Comparison of ENCODE assay signal across 7 cellular contexts in genomic region chr2:231297108-231297908, GRCh38.
DNase-seq lines count a peak whose midpoint lies in the region; ATAC-seq and TF ChIP-seq lines count a peak whose summit lies in the region.

No MANE protein-coding gene starts in this region.

- H4K20me1 ChIP-seq in Karpas-422 (ENCODE audit: insufficient read depth, low read depth, low read length) (no peaks in the 10 kb centered on the region), fibroblast of lung (ENCODE audit: control insufficient read depth, extremely low read depth, insufficient read depth, low read length) (no peaks in the 10 kb centered on the region)

- H3K27me3 Mint-ChIP-seq in naive thymus-derived CD4-positive, alpha-beta T cell: peaks cover 0 to 11% (median 0%) of the 10 kb centered on the region in 5 donors

- H3K4me1 Mint-ChIP-seq in naive thymus-derived CD4-positive, alpha-beta T cell: peaks cover 0 to 8% (median 0%) of the 10 kb centered on the region in 7 donors

- intact Hi-C loops in naive thymus-derived CD4-positive, alpha-beta T cell (cut with micrococcal nuclease): loop anchor here in 1 of 2 donors (1.0 to 5.0 kb wide), 2 partner anchors 115 to 155 kb away; no protein-coding TSS in a partner anchor

- DNase-seq in EH (ENCODE audit: low read depth) (peak; percentile 67), Karpas-422 (peak; percentile 71), UCSD-AML1 (lab: John Stamatoyannopoulos, UW; ENCODE audit: unreplicated experiment) (peak; percentile 68), fibroblast of lung (ENCODE audit: low read depth in 2 of 2) (peak; percentile 40 to 58)
- DNase-seq in naive thymus-derived CD4-positive, alpha-beta T cell: no peak
- no peak for DNase-seq in effector memory CD4-positive, alpha-beta T cell

- H3K9me2 ChIP-seq in Karpas-422 (replicated peaks; ENCODE audit: insufficient read depth, low read length): no peaks in the 10 kb centered on the region

- H3K4me2 ChIP-seq in Karpas-422 (ENCODE audit: low read depth, low read length, poor library complexity, severe bottlenecking): peak overlapping the region; percentile 49
- H3K4me2 ChIP-seq in fibroblast of lung (ENCODE audit: extremely low read depth, insufficient read depth, low read length): no peak overlapping the region

- H3K4me1 ChIP-seq in Karpas-422 (ENCODE audit: low read length) (peaks cover 33% of the 10 kb centered on the region), fibroblast of lung (ENCODE audit: control insufficient read depth, extremely low read depth, insufficient read depth, low read length) (no peaks in the 10 kb centered on the region)
- no peaks in the 10 kb centered on the region for H3K4me1 ChIP-seq in naive thymus-derived CD4-positive, alpha-beta T cell (ENCODE audit: control insufficient read depth in 2 of 2, insufficient read depth in 2 of 2, low read length in 2 of 2)
- no peaks in the 10 kb centered on the region for H3K4me1 ChIP-seq in effector memory CD4-positive, alpha-beta T cell (ENCODE audit: control insufficient read depth, insufficient read depth, low read length, poor library complexity, severe bottlenecking)

- peak overlapping the region; percentile 26 for H3K9ac ChIP-seq in Karpas-422 (ENCODE audit: low read length)
- no peak overlapping the region for H3K9ac ChIP-seq in fibroblast of lung (ENCODE audit: insufficient read depth, low read length)

- H2AFZ ChIP-seq in Karpas-422 (ENCODE audit: low read length) (peak overlapping the region; percentile 74; the same call in 1 of the 2 replicates), fibroblast of lung (ENCODE audit: low read length) (no peak overlapping the region)

- H3K27ac ChIP-seq in Karpas-422 (ENCODE audit: low read length) (no peak overlapping the region), fibroblast of lung (ENCODE audit: insufficient read depth, low read length) (no peak overlapping the region)
- H3K27ac ChIP-seq in naive thymus-derived CD4-positive, alpha-beta T cell (ENCODE audit: low read depth, low read length): no peak overlapping the region
- H3K27ac ChIP-seq in effector memory CD4-positive, alpha-beta T cell (ENCODE audit: insufficient read depth, low read length, poor library complexity, severe bottlenecking): no peak overlapping the region

- H3K4me3 ChIP-seq in Karpas-422 (ENCODE audit: low read length) (peak overlapping the region; percentile 34; the same call in 1 of the 2 replicates), fibroblast of lung (replicated peaks in 1 of 4; ENCODE audit: control extremely low read depth in 1 of 4, insufficient read depth in 1 of 4, low read depth in 3 of 4, low read length in 4 of 4) (no peak overlapping the region)
- no peak overlapping the region for H3K4me3 ChIP-seq in naive thymus-derived CD4-positive, alpha-beta T cell (ENCODE audit: low read length)
- H3K4me3 ChIP-seq in effector memory CD4-positive, alpha-beta T cell (ENCODE audit: insufficient read depth, low read depth, low read length, poor library complexity, severe bottlenecking): no peak overlapping the region

- no peak overlapping the region for H3K27ac Mint-ChIP-seq in naive thymus-derived CD4-positive, alpha-beta T cell

- H3K4me3 Mint-ChIP-seq in naive thymus-derived CD4-positive, alpha-beta T cell: no peak overlapping the region

- CTCF ChIA-PET in naive thymus-derived CD4-positive, alpha-beta T cell (lab: Charles Lee): no interaction called here

- TF ChIP-seq CTCF in fibroblast of lung (conservative IDR thresholded peaks at IDR 0.05 in 1 of 2, IDR thresholded peaks at IDR 0.05 in 1 of 2; ENCODE audit: low read depth in 1 of 2, low read length in 2 of 2): peak; percentile 45 to 78

- no peaks in the 10 kb centered on the region for H3K27me3 ChIP-seq in Karpas-422 (ENCODE audit: low read length)
- no peaks in the 10 kb centered on the region for H3K27me3 ChIP-seq in fibroblast of lung (ENCODE audit: control insufficient read depth, insufficient read depth, low read length)
- no peaks in the 10 kb centered on the region for H3K27me3 ChIP-seq in naive thymus-derived CD4-positive, alpha-beta T cell (ENCODE audit: control insufficient read depth in 2 of 2, insufficient read depth in 2 of 2, low read length in 2 of 2)
- H3K27me3 ChIP-seq in effector memory CD4-positive, alpha-beta T cell (replicated peaks; ENCODE audit: control insufficient read depth, insufficient read depth, low read length, poor library complexity, severe bottlenecking): no peaks in the 10 kb centered on the region

- H3K79me2 ChIP-seq in Karpas-422 (ENCODE audit: low read length) (no peaks in the 10 kb centered on the region), fibroblast of lung (ENCODE audit: control insufficient read depth, insufficient read depth, low read length) (no peaks in the 10 kb centered on the region)

- H3K36me3 ChIP-seq in Karpas-422 (ENCODE audit: insufficient read depth, low read length) (no peaks in the 10 kb centered on the region), fibroblast of lung (ENCODE audit: control insufficient read depth, insufficient read depth, low read length) (peaks cover 5% of the 10 kb centered on the region)
- no peaks in the 10 kb centered on the region for H3K36me3 ChIP-seq in naive thymus-derived CD4-positive, alpha-beta T cell (ENCODE audit: control insufficient read depth in 2 of 3, insufficient read depth in 3 of 3, low read length in 3 of 3)
- no peaks in the 10 kb centered on the region for H3K36me3 ChIP-seq in effector memory CD4-positive, alpha-beta T cell (ENCODE audit: control insufficient read depth, insufficient read depth, low read length)

- no peaks in the 10 kb centered on the region for H3K9me3 Mint-ChIP-seq in naive thymus-derived CD4-positive, alpha-beta T cell

- POLR2A ChIA-PET in naive thymus-derived CD4-positive, alpha-beta T cell (lab: Charles Lee): no interaction called here

- peak; percentile 52 for ATAC-seq in GM21381 (IDR thresholded peaks at IDR 0.05; ENCODE audit: unreplicated experiment)
- peak; percentile 55 for ATAC-seq in naive thymus-derived CD4-positive, alpha-beta T cell

- no peaks in the 10 kb centered on the region for H3K36me3 Mint-ChIP-seq in naive thymus-derived CD4-positive, alpha-beta T cell

- H3K9me3 ChIP-seq in Karpas-422 (ENCODE audit: low read length): no peaks in the 10 kb centered on the region
- no peaks in the 10 kb centered on the region for H3K9me3 ChIP-seq in fibroblast of lung (ENCODE audit: control insufficient read depth, insufficient read depth, low read depth, low read length)
- no peaks in the 10 kb centered on the region for H3K9me3 ChIP-seq in naive thymus-derived CD4-positive, alpha-beta T cell (ENCODE audit: control insufficient read depth in 2 of 3, low read length in 3 of 3)
- no peaks in the 10 kb centered on the region for H3K9me3 ChIP-seq in effector memory CD4-positive, alpha-beta T cell (ENCODE audit: control insufficient read depth, low read length)

Comparison
In these comparisons a context has a peak if more than half of its experiments do, and no peak if none do; other contexts are left out.
1. DNase-seq: peak in EH (single experiment), Karpas-422 (single experiment), UCSD-AML1 (single experiment) and fibroblast of lung (2 of 2); none in naive thymus-derived CD4-positive, alpha-beta T cell (0 of 9) and effector memory CD4-positive, alpha-beta T cell (0 of 3).